Comparison of ENCODE assay signal across 21 cellular contexts in the genomic region with DNA sequence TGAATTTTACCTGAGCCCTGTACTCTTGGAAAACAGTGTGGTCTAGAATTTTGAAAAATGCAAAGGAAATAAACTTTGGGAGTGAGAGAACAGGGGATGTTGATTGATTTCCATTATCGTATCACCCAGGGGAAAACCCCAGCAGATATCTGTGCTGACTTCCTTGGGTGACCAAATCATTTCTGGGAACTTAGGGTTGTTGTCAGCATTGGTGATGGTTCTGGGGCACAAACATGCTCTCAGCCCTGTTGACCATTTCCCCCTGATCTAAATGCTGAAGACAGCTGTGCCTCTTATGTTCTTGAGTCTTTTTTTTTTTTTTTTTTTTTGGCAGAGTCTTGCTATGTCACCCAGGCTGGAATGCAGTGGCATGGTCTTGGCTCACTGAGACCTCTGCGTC.
"Had no signal": no experiment of that assay in that cellular context is flagged by ENCODE, and none has a peak within 500 bp of the region (broad histone marks: within the 10 kb centered on the region; RNA-seq: fewer than 3 reads in every experiment).

No MANE protein-coding gene starts in this region.

- H3K4me3 ChIP-seq: heart right ventricle, spleen, stomach, thoracic aorta, transverse colon had no signal

- H3K36me3 ChIP-seq: transverse colon had no signal

- H3K9me3 ChIP-seq: heart right ventricle, neutrophil, spleen, stomach, thoracic aorta, transverse colon had no signal

- FAIRE-seq: colon, islet of Langerhans had no signal

- H3K27ac Mint-ChIP-seq: endodermal cell; naive B cell; stimulated activated memory B cell treated with anti-CD40 and anti-IgM and Interleukin-4, amounts not matched to agents 10 μg/mL and 1 μg/mL and 100 μg/mL, for 72 hours had no signal

- H3K27me3 ChIP-seq: heart right ventricle, neutrophil, spleen, stomach, transverse colon had no signal

- H3K4me3 Mint-ChIP-seq: endodermal cell; naive B cell; stimulated activated memory B cell treated with anti-CD40 and anti-IgM and Interleukin-4, amounts not matched to agents 10 μg/mL and 1 μg/mL and 100 μg/mL, for 72 hours had no signal

- DNase-seq: dermis blood vessel endothelial cell; endodermal cell; foreskin melanocyte; heart right ventricle; hypothalamus; kidney glomerular epithelial cell; naive B cell; posterior cingulate gyrus; spleen; stimulated activated CD4-positive, alpha-beta T cell treated with anti-CD3 and anti-CD28 coated beads, Interleukin-15, amount 100 ng/mL, for 24 hours; stimulated activated CD4-positive, alpha-beta T cell treated with anti-CD3 and anti-CD28 coated beads, Interleukin-1b, Interleukin-23, amount 100 ng/mL, for 48 hours; stimulated activated CD4-positive, alpha-beta T cell treated with anti-CD3 and anti-CD28 coated beads, Interleukin-4, amount 100 ng/mL, for 24 hours; stomach; substantia nigra; transverse colon had no signal

- H3K9me3 Mint-ChIP-seq: endodermal cell; stimulated activated memory B cell treated with anti-CD40 and anti-IgM and Interleukin-4, amounts not matched to agents 10 μg/mL and 1 μg/mL and 100 μg/mL, for 72 hours had no signal

- H3K4me1 Mint-ChIP-seq: naive B cell; stimulated activated memory B cell treated with anti-CD40 and anti-IgM and Interleukin-4, amounts not matched to agents 10 μg/mL and 1 μg/mL and 100 μg/mL, for 72 hours had no signal

- H3K27ac ChIP-seq: neutrophil, stomach, thoracic aorta, transverse colon had no signal

- H3K4me1 ChIP-seq: transverse colon had no signal

- H3K36me3 Mint-ChIP-seq: naive B cell; stimulated activated memory B cell treated with anti-CD40 and anti-IgM and Interleukin-4, amounts not matched to agents 10 μg/mL and 1 μg/mL and 100 μg/mL, for 72 hours had no signal

- ATAC-seq: heart right ventricle; sciatic nerve; stimulated activated memory B cell treated with anti-CD40 and anti-IgM and Interleukin-4, amounts not matched to agents 10 μg/mL and 1 μg/mL and 100 μg/mL, for 72 hours had no signal
